Comparison of ENCODE assay signal across 1 cellular context in genomic region chr10:117419921-117420320, GRCh38.
TF ChIP-seq lines count a peak whose summit lies in the region.

No MANE protein-coding gene starts in this region.

TF ChIP-seq in IMR-90, 13 proteins besides CTCF, POLR2A, EP300 and RAD21 (continued from another document):
- TF ChIP-seq ELK1 (IDR thresholded peaks at IDR 0.05; ENCODE audit: borderline replicate concordance, low read depth, low read length) (no peak), BHLHE40 (IDR thresholded peaks at IDR 0.05; ENCODE audit: low read depth, low read length) (no peak), MXI1 (IDR thresholded peaks at IDR 0.05; ENCODE audit: borderline replicate concordance, low read depth, low read length) (no peak), MAZ (IDR thresholded peaks at IDR 0.05; ENCODE audit: borderline replicate concordance, low read depth, low read length) (no peak), CEBPB (IDR thresholded peaks at IDR 0.05; ENCODE audit: low read depth, low read length) (no peak), SMC3 (IDR thresholded peaks at IDR 0.05; ENCODE audit: low read depth, low read length) (no peak), NFE2L2 (IDR thresholded peaks at IDR 0.05; ENCODE audit: low read depth, low read length) (no peak), RFX5 (IDR thresholded peaks at IDR 0.05; ENCODE audit: low read depth, low read length) (no peak)
- TF ChIP-seq, protein P1, sequence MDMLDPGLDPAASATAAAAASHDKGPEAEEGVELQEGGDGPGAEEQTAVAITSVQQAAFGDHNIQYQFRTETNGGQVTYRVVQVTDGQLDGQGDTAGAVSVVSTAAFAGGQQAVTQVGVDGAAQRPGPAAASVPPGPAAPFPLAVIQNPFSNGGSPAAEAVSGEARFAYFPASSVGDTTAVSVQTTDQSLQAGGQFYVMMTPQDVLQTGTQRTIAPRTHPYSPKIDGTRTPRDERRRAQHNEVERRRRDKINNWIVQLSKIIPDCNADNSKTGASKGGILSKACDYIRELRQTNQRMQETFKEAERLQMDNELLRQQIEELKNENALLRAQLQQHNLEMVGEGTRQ (IDR thresholded peaks at IDR 0.05; ENCODE audit: low read depth, low read length): no peak
TF ChIP-seq in IMR-90: peak in this region for 0.
